In genomic region chr4:173343832-173344397, GRCh38 we compare ENCODE assay signal across 24 cellular contexts. TPM values are rescaled to one million over a fixed set of nuclear protein-coding genes. Genes with fewer than 3 reads are reported as not detected.
"Had no signal": no experiment of that assay in that cellular context is flagged by ENCODE, and none has a peak within 500 bp of the region (broad histone marks: within the 10 kb centered on the region; RNA-seq: fewer than 3 reads in every experiment).

No MANE protein-coding gene starts in this region.

- DNase-seq: activated CD4-positive, alpha-beta T cell treated with anti-CD3 and anti-CD28 coated beads, Interleukin-2, amount 10 ng/mL, durations not matched to agents 7 days and 5 days; activated CD8-positive, alpha-beta memory T cell treated with anti-CD3 and anti-CD28 coated beads, Interleukin-2, amount 50 U/mL, for 4 hours; activated effector memory CD4-positive, alpha-beta T cell treated with anti-CD3 and anti-CD28 coated beads, Interleukin-2, amount 50 U/mL, for 16 hours; activated naive CD4-positive, alpha-beta T cell treated with anti-CD3 and anti-CD28 coated beads, Interleukin-2, amount 50 U/mL, for 16 hours; activated T-cell treated with anti-CD3 and anti-CD28 coated beads, Interleukin-2, amount 50 U/mL, for 4 hours; aorta; cerebellar nuclear complex; cortex of kidney; effector CD4-positive, alpha-beta T cell; esophagus squamous epithelium; mesenchymal stem cell; nucleus accumbens; sigmoid colon; spleen; stimulated activated CD4-positive, alpha-beta T cell treated with anti-CD3 and anti-CD28 coated beads, Interleukin-4, amount 100 ng/mL, for 4 hours; T1000; testis; upper lobe of left lung had no signal

- H3K4me3 ChIP-seq: esophagus squamous epithelium, sigmoid colon, spleen, testis, upper lobe of left lung had no signal

- H3K27me3 ChIP-seq: esophagus squamous epithelium, sigmoid colon, spleen, testis, upper lobe of left lung had no signal

- H3K9me3 ChIP-seq: esophagus squamous epithelium, sigmoid colon, spleen, testis, upper lobe of left lung had no signal

- H3K36me3 Mint-ChIP-seq: natural killer cell treated with Interleukin-12 subunit alpha and Interleukin-12 subunit beta and Interleukin-15 and Interleukin-18, amount 100 ng/mL, for 72 hours; stimulated activated memory B cell treated with anti-CD40 and anti-IgM and Interleukin-4, amounts not matched to agents 10 μg/mL and 1 μg/mL and 100 μg/mL, for 72 hours had no signal

- H3K27ac Mint-ChIP-seq: activated CD4-positive, alpha-beta T cell treated with anti-CD3 and anti-CD28 coated beads, Interleukin-2, amount 10 ng/mL, durations not matched to agents 7 days and 5 days; natural killer cell treated with Interleukin-12 subunit alpha and Interleukin-12 subunit beta and Interleukin-15 and Interleukin-18, amount 100 ng/mL, for 72 hours; stimulated activated memory B cell treated with anti-CD40 and anti-IgM and Interleukin-4, amounts not matched to agents 10 μg/mL and 1 μg/mL and 100 μg/mL, for 72 hours had no signal

- H3K36me3 ChIP-seq: esophagus squamous epithelium, sigmoid colon, spleen, upper lobe of left lung had no signal

- H3K4me1 ChIP-seq: esophagus squamous epithelium, sigmoid colon, spleen, testis, upper lobe of left lung had no signal

- ATAC-seq: activated CD4-positive, CD25-positive, alpha-beta regulatory T cell treated with anti-CD3 and anti-CD28 coated beads, Interleukin-2, amount 50 U/mL, for 24 hours; activated T-cell treated with anti-CD3 and anti-CD28 coated beads, Interleukin-2, amount 50 U/mL, for 4 hours; natural killer cell treated with Interleukin-12 subunit alpha and Interleukin-12 subunit beta and Interleukin-15 and Interleukin-18, amount 100 ng/mL, for 72 hours; stimulated activated memory B cell treated with anti-CD40 and anti-IgM and Interleukin-4, amounts not matched to agents 10 μg/mL and 1 μg/mL and 100 μg/mL, for 72 hours had no signal

- H3K27ac ChIP-seq: esophagus squamous epithelium, sigmoid colon, spleen, testis, upper lobe of left lung had no signal

- H3K4me3 Mint-ChIP-seq: activated CD4-positive, alpha-beta T cell treated with anti-CD3 and anti-CD28 coated beads, Interleukin-2, amount 10 ng/mL, durations not matched to agents 7 days and 5 days; activated T-cell treated with anti-CD3 and anti-CD28 coated beads, Interleukin-2, amount 50 U/mL, for 4 hours; natural killer cell treated with Interleukin-12 subunit alpha and Interleukin-12 subunit beta and Interleukin-15 and Interleukin-18, amount 100 ng/mL, for 72 hours; stimulated activated memory B cell treated with anti-CD40 and anti-IgM and Interleukin-4, amounts not matched to agents 10 μg/mL and 1 μg/mL and 100 μg/mL, for 72 hours had no signal

- H3K27me3 Mint-ChIP-seq: natural killer cell treated with Interleukin-12 subunit alpha and Interleukin-12 subunit beta and Interleukin-15 and Interleukin-18, amount 100 ng/mL, for 72 hours; stimulated activated memory B cell treated with anti-CD40 and anti-IgM and Interleukin-4, amounts not matched to agents 10 μg/mL and 1 μg/mL and 100 μg/mL, for 72 hours had no signal

- H3K9me3 Mint-ChIP-seq: activated CD4-positive, alpha-beta T cell treated with anti-CD3 and anti-CD28 coated beads, Interleukin-2, amount 10 ng/mL, durations not matched to agents 7 days and 5 days; activated T-cell treated with anti-CD3 and anti-CD28 coated beads, Interleukin-2, amount 50 U/mL, for 4 hours; natural killer cell treated with Interleukin-12 subunit alpha and Interleukin-12 subunit beta and Interleukin-15 and Interleukin-18, amount 100 ng/mL, for 72 hours; stimulated activated memory B cell treated with anti-CD40 and anti-IgM and Interleukin-4, amounts not matched to agents 10 μg/mL and 1 μg/mL and 100 μg/mL, for 72 hours had no signal

RNA-seq across cellular contexts. Expression of gene SCRG1, which starts 55.0 kb away (rescaled TPM):
- total RNA-seq: activated CD4-positive, alpha-beta T cell treated with anti-CD3 and anti-CD28 coated beads, Interleukin-2, amount 10 ng/mL, durations not matched to agents 7 days and 5 days; activated T-cell treated with anti-CD3 and anti-CD28 coated beads, Interleukin-2, amount 50 U/mL, for 4 hours; kidney epithelial cell; natural killer cell treated with Interleukin-12 subunit alpha and Interleukin-12 subunit beta and Interleukin-15 and Interleukin-18, amount 100 ng/mL, for 72 hours; renal cortical epithelial cell; T-helper 1 cell treated with Interleukin-12 subunit alpha and Interleukin-12 subunit beta and Interleukin-4 antibody, amounts not matched to agents 30 ng/mL and 1 ng/mL, for 36 hours had no signal
